In genomic region chr18:57837917-57838548, GRCh38 we compare ENCODE assay signal across 10 cellular contexts. TPM values are rescaled to one million over a fixed set of nuclear protein-coding genes. Genes with fewer than 3 reads are reported as not detected.
DNase-seq lines count a peak whose midpoint lies in the region; ATAC-seq and TF ChIP-seq lines count a peak whose summit lies in the region.
"Had no signal": no experiment of that assay in that cellular context is flagged by ENCODE, and none has a peak within 500 bp of the region (broad histone marks: within the 10 kb centered on the region; RNA-seq: fewer than 3 reads in every experiment).

No MANE protein-coding gene starts in this region.

- no peaks in the 10 kb centered on the region for H3K36me3 ChIP-seq in psoas muscle (ENCODE audit: insufficient read depth in 1 of 2, low read depth in 1 of 2)
- no peaks in the 10 kb centered on the region for H3K36me3 ChIP-seq in CD4-positive, alpha-beta memory T cell (ENCODE audit: insufficient read depth, low read length)

- CTCF ChIA-PET in CD4-positive, alpha-beta memory T cell (lab: Charles Lee; ENCODE audit: partially characterized antibody) = no interaction called here

- H3K4me1 ChIP-seq in psoas muscle = no peaks in the 10 kb centered on the region
- peaks cover 6% of the 10 kb centered on the region for H3K4me1 ChIP-seq in CD4-positive, alpha-beta memory T cell (ENCODE audit: insufficient read depth, low read length)

- peaks cover 12 to 13% (median 12%) of the 10 kb centered on the region in 4 donors for H3K4me1 Mint-ChIP-seq in CD4-positive, alpha-beta memory T cell

- no peak overlapping the region for H3K27ac ChIP-seq in psoas muscle
- no peak overlapping the region for H3K27ac ChIP-seq in CD4-positive, alpha-beta memory T cell (ENCODE audit: low read depth, low read length)
- H3K27ac ChIP-seq: epithelial cell of prostate had no signal

- H3K27me3 ChIP-seq in psoas muscle (ENCODE audit: insufficient read depth in 3 of 3, low read length in 2 of 3) = no peaks in the 10 kb centered on the region
- H3K27me3 ChIP-seq in CD4-positive, alpha-beta memory T cell (ENCODE audit: insufficient read depth, low read length) = no peaks in the 10 kb centered on the region

- ATAC-seq in GM19023 (IDR thresholded peaks at IDR 0.05; ENCODE audit: unreplicated experiment) (peak; percentile 84), HG02884 (IDR thresholded peaks at IDR 0.05; ENCODE audit: unreplicated experiment) (peak; percentile 80), psoas muscle (no peak)
- ATAC-seq: K562 had no signal

- H3K9me3 Mint-ChIP-seq in CD4-positive, alpha-beta memory T cell = peaks cover 0 to 4% (median 0%) of the 10 kb centered on the region in 8 donors

- POLR2A ChIA-PET in CD4-positive, alpha-beta memory T cell (lab: Charles Lee; ENCODE audit: partially characterized antibody) = no interaction called here

- no peak overlapping the region for H3K4me3 ChIP-seq in psoas muscle
- no peak overlapping the region for H3K4me3 ChIP-seq in CD4-positive, alpha-beta memory T cell (ENCODE audit: low read length in 2 of 2)
- H3K4me3 ChIP-seq: K562 had no signal

- no peak overlapping the region for H3K27ac Mint-ChIP-seq in CD4-positive, alpha-beta memory T cell

- peak; percentile 52 to 64 for DNase-seq in activated CD4-positive, alpha-beta T cell treated with anti-CD3 and anti-CD28 coated beads, Interleukin-2, amount 50 U/mL, for 48 hours
- DNase-seq in stimulated activated CD4-positive, alpha-beta T cell treated with anti-CD3 and anti-CD28 coated beads, Interleukin-12 subunit alpha, Interleukin-12 subunit beta, amount 100 ng/mL, for 4 hours = peak; percentile 28
- DNase-seq in psoas muscle = no peak
- DNase-seq in CD4-positive, alpha-beta memory T cell = no peak
- no peak for DNase-seq in NCI-H774 (lab: John Stamatoyannopoulos, UW)
- DNase-seq in NCI-H146 (lab: John Stamatoyannopoulos, UW) = no peak

- TF ChIP-seq CTCF in psoas muscle (IDR thresholded peaks at IDR 0.05) = no peak

- H3K9me3 ChIP-seq in psoas muscle = no peaks in the 10 kb centered on the region
- no peaks in the 10 kb centered on the region for H3K9me3 ChIP-seq in CD4-positive, alpha-beta memory T cell (ENCODE audit: control insufficient read depth in 1 of 2, low read length in 2 of 2)

- H3K36me3 Mint-ChIP-seq in CD4-positive, alpha-beta memory T cell = no peaks in the 10 kb centered on the region

- intact Hi-C loops in psoas muscle (cut with DNase I) = no loop called here
- intact Hi-C loops in CD4-positive, alpha-beta memory T cell (cut with micrococcal nuclease) = no loop called here

- 84 to 86% (median 86%) methylated on average over 12 of the region's 12 CpGs for WGBS in psoas muscle, 3 donors

- peaks cover 0 to 10% of the 10 kb centered on the region in 2 donors for H3K27me3 Mint-ChIP-seq in CD4-positive, alpha-beta memory T cell

- H3K4me3 Mint-ChIP-seq in CD4-positive, alpha-beta memory T cell = peak overlapping the region in 2 of 8 donors; percentile 55 to 57

RNA-seq across cellular contexts. Expression of gene ATP8B1, which starts 34.9 kb away (rescaled TPM):
- total RNA-seq in psoas muscle = 1 to 10 TPM; 1.2 to 2.5 (median 1.7) TPM
- under 1 TPM; 0.45 to 0.79 (median 0.63) TPM for polyA plus RNA-seq in psoas muscle
- not detected for total RNA-seq in CD4-positive, alpha-beta memory T cell
- under 1 TPM in 1 of 2 donors, not detected in 1; 0.24 TPM for polyA plus RNA-seq in CD4-positive, alpha-beta memory T cell

Comparison
In these comparisons a context has a peak if more than half of its experiments do, and no peak if none do; other contexts are left out.
1. ATAC-seq: peak in GM19023 (single experiment) and HG02884 (single experiment); none in psoas muscle (0 of 4).
2. DNase-seq: peak in activated CD4-positive, alpha-beta T cell treated with anti-CD3 and anti-CD28 coated beads, Interleukin-2, amount 50 U/mL, for 48 hours (2 of 2) and stimulated activated CD4-positive, alpha-beta T cell treated with anti-CD3 and anti-CD28 coated beads, Interleukin-12 subunit alpha, Interleukin-12 subunit beta, amount 100 ng/mL, for 4 hours (single experiment); none in psoas muscle (0 of 2), CD4-positive, alpha-beta memory T cell (0 of 5), NCI-H774 (single experiment) and NCI-H146 (single experiment).